In the genomic region with DNA sequence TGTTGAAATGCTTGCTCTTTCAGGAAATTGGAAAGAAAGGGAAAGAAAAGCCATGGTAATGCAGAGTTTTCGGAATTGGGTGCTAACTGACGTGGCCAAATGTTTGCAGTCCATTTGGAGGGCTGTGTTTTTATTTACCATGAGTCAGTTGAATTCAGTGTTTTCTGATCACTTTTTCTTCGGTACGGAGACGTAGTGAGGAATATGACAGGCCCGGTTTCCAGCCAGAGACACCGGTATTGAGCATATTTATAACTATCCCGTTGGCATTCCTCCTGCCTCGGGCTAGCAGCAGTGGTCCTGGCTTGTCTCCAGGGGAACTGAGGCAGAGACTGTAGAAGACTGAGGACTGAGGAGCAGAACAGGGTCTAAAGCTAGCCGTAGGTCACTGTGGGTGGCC, we compare ENCODE assay signal across 8 cellular contexts. TPM values are rescaled to one million over a fixed set of nuclear protein-coding genes. Genes with fewer than 3 reads are reported as not detected.
DNase-seq lines count a peak whose midpoint lies in the region; ATAC-seq and TF ChIP-seq lines count a peak whose summit lies in the region.

No MANE protein-coding gene starts in this region.

- H2AFZ ChIP-seq in neural progenitor cell (replicated peaks), result no peak overlapping the region

- H3K27me3 ChIP-seq in CD4-positive, alpha-beta memory T cell (ENCODE audit: insufficient read depth, low read length), result no peaks in the 10 kb centered on the region
- no peaks in the 10 kb centered on the region for H3K27me3 ChIP-seq in NT2/D1 (ENCODE audit: insufficient read depth, insufficient read length)
- H3K27me3 ChIP-seq in effector memory CD4-positive, alpha-beta T cell (replicated peaks; ENCODE audit: control insufficient read depth, insufficient read depth, low read length, poor library complexity, severe bottlenecking), result no peaks in the 10 kb centered on the region
- H3K27me3 ChIP-seq in neural progenitor cell, result peaks cover 11% of the 10 kb centered on the region

- peaks cover 16 to 33% (median 27%) of the 10 kb centered on the region in 4 donors for H3K4me1 Mint-ChIP-seq in CD4-positive, alpha-beta memory T cell
- peaks cover 14% of the 10 kb centered on the region for H3K4me1 Mint-ChIP-seq in neural progenitor cell

- peak overlapping the region; percentile 82 to 92 (median 88) for H3K4me3 Mint-ChIP-seq in CD4-positive, alpha-beta memory T cell
- H3K4me3 Mint-ChIP-seq in neural progenitor cell, result peak overlapping the region; percentile 93

- peaks cover 19% of the 10 kb centered on the region for H4K20me1 ChIP-seq in neural progenitor cell (ENCODE audit: low read depth)

- peaks cover 2% of the 10 kb centered on the region in 2 donors for H3K27me3 Mint-ChIP-seq in CD4-positive, alpha-beta memory T cell
- peaks cover 5% of the 10 kb centered on the region for H3K27me3 Mint-ChIP-seq in neural progenitor cell (ENCODE audit: insufficient read depth, low read depth)

- peak overlapping the region; percentile 46 for H3K27ac ChIP-seq in CD4-positive, alpha-beta memory T cell (ENCODE audit: low read depth, low read length)
- H3K27ac ChIP-seq in effector memory CD4-positive, alpha-beta T cell (ENCODE audit: insufficient read depth, low read length, poor library complexity, severe bottlenecking), result no peak overlapping the region
- H3K27ac ChIP-seq in neural progenitor cell, result no peak overlapping the region

- H3F3A ChIP-seq in neural progenitor cell (ENCODE audit: low read depth), result peaks cover 7% of the 10 kb centered on the region

- H3K36me3 ChIP-seq in CD4-positive, alpha-beta memory T cell (ENCODE audit: insufficient read depth, low read length), result peaks cover 27% of the 10 kb centered on the region
- peaks cover 42% of the 10 kb centered on the region for H3K36me3 ChIP-seq in NT2/D1 (ENCODE audit: insufficient read depth, insufficient read length, low read length)
- H3K36me3 ChIP-seq in effector memory CD4-positive, alpha-beta T cell (ENCODE audit: control insufficient read depth, insufficient read depth, low read length), result peaks cover 21% of the 10 kb centered on the region
- peaks cover 16% of the 10 kb centered on the region for H3K36me3 ChIP-seq in neural progenitor cell

- peak overlapping the region; percentile 26 to 66 for H3K4me3 ChIP-seq in CD4-positive, alpha-beta memory T cell (ENCODE audit: low read length in 2 of 2)
- H3K4me3 ChIP-seq in NT2/D1 (ENCODE audit: insufficient read length, low read depth) (peak overlapping the region; percentile 92), neural progenitor cell (peak overlapping the region; percentile 79)
- peak overlapping the region; percentile 66 for H3K4me3 ChIP-seq in effector memory CD4-positive, alpha-beta T cell (ENCODE audit: insufficient read depth, low read depth, low read length, poor library complexity, severe bottlenecking)

- H3K79me2 ChIP-seq in neural progenitor cell (ENCODE audit: low read depth), result peaks cover 24% of the 10 kb centered on the region

- peaks cover 0 to 2% (median 0%) of the 10 kb centered on the region in 8 donors for H3K9me3 Mint-ChIP-seq in CD4-positive, alpha-beta memory T cell
- H3K9me3 Mint-ChIP-seq in neural progenitor cell, result no peaks in the 10 kb centered on the region

- peaks cover 20 to 31% of the 10 kb centered on the region in 2 donors for H3K36me3 Mint-ChIP-seq in CD4-positive, alpha-beta memory T cell
- peaks cover 17% of the 10 kb centered on the region for H3K36me3 Mint-ChIP-seq in neural progenitor cell

- intact Hi-C loops in CD4-positive, alpha-beta memory T cell (cut with micrococcal nuclease), result loop anchor here (2.0 kb wide), 3 partner anchors 45 to 419 kb away; a partner anchor contains a TSS

- ATAC-seq in GM18868 (IDR thresholded peaks at IDR 0.05; ENCODE audit: unreplicated experiment) (no peak), HG02973 (IDR thresholded peaks at IDR 0.05; ENCODE audit: unreplicated experiment) (no peak)

- no peaks in the 10 kb centered on the region for H3K9me3 ChIP-seq in CD4-positive, alpha-beta memory T cell (ENCODE audit: control insufficient read depth in 1 of 2, low read length in 2 of 2)
- peaks cover 9% of the 10 kb centered on the region for H3K9me3 ChIP-seq in NT2/D1 (ENCODE audit: insufficient read depth, low read length)
- H3K9me3 ChIP-seq in effector memory CD4-positive, alpha-beta T cell (ENCODE audit: control insufficient read depth, low read length), result no peaks in the 10 kb centered on the region
- H3K9me3 ChIP-seq in neural progenitor cell (ENCODE audit: low read depth), result no peaks in the 10 kb centered on the region

- no peak for TF ChIP-seq CTCF in neural progenitor cell (IDR thresholded peaks at IDR 0.05)

- peak overlapping the region; percentile 89 for H3K9ac ChIP-seq in NT2/D1 (ENCODE audit: insufficient read length, low read depth)
- H3K9ac ChIP-seq in neural progenitor cell, result no peak overlapping the region

- peak overlapping the region; percentile 3 to 88 (median 64) for H3K27ac Mint-ChIP-seq in CD4-positive, alpha-beta memory T cell
- peak overlapping the region; percentile 87 for H3K27ac Mint-ChIP-seq in neural progenitor cell

- peak overlapping the region; percentile 94 for H3K4me2 ChIP-seq in neural progenitor cell

- no peak for DNase-seq in CD4-positive, alpha-beta memory T cell
- DNase-seq in NT2/D1 (ENCODE audit: low read depth, low spot score), result no peak
- DNase-seq in effector memory CD4-positive, alpha-beta T cell, result no peak
- DNase-seq in neural progenitor cell (ENCODE audit: low spot score), result peak; percentile 31
- DNase-seq in SW 1271 (lab: John Stamatoyannopoulos, UW), result no peak
- no peak for DNase-seq in stimulated activated CD4-positive, alpha-beta T cell treated with anti-CD3 and anti-CD28 coated beads, Interleukin-15, amount 100 ng/mL, for 24 hours

- H3K4me1 ChIP-seq in CD4-positive, alpha-beta memory T cell (ENCODE audit: insufficient read depth, low read length), result peaks cover 21% of the 10 kb centered on the region
- H3K4me1 ChIP-seq in NT2/D1 (ENCODE audit: insufficient read depth, insufficient read length) (no peaks in the 10 kb centered on the region), neural progenitor cell (peaks cover 11% of the 10 kb centered on the region)
- H3K4me1 ChIP-seq in effector memory CD4-positive, alpha-beta T cell (ENCODE audit: control insufficient read depth, insufficient read depth, low read length, poor library complexity, severe bottlenecking), result peaks cover 7% of the 10 kb centered on the region

- POLR2A ChIA-PET in CD4-positive, alpha-beta memory T cell (lab: Charles Lee; ENCODE audit: partially characterized antibody), result interaction anchor here (0.7 to 1.3 kb wide), 3 partner anchors 33 to 95 kb away, joined by 3 to 4 read pairs (median 3); a partner anchor contains a TSS

- CTCF ChIA-PET in CD4-positive, alpha-beta memory T cell (lab: Charles Lee; ENCODE audit: partially characterized antibody), result interaction anchor here (1.2 to 1.5 kb wide), 2 partner anchors 10 to 30 kb away, joined by 3 to 6 read pairs; no protein-coding TSS in a partner anchor

RNA-seq across cellular contexts. Expression of a gene that starts 1.0 kb away (rescaled TPM):
- total RNA-seq in CD4-positive, alpha-beta memory T cell, result 10 to 100 TPM; 86.0 to 87.9 TPM
- 10 to 100 TPM; 12.9 to 21.5 TPM for polyA plus RNA-seq in CD4-positive, alpha-beta memory T cell
- total RNA-seq in neural progenitor cell (ENCODE audit: low replicate concordance), result 53.1 and 69.6 TPM in 2 replicates

RNA-seq across cellular contexts. Expression of a gene that starts 45.7 kb away (rescaled TPM):
- total RNA-seq in CD4-positive, alpha-beta memory T cell, result 10 to 100 TPM; 85.9 to 91.2 TPM
- polyA plus RNA-seq in CD4-positive, alpha-beta memory T cell, result 10 to 100 TPM; 11.2 to 34.5 TPM
- 60.1 and 74.4 TPM in 2 replicates for total RNA-seq in neural progenitor cell (ENCODE audit: low replicate concordance)

RNA-seq across cellular contexts. Expression of a gene that starts 56.6 kb away (rescaled TPM):
- total RNA-seq in CD4-positive, alpha-beta memory T cell, result not detected
- not detected for polyA plus RNA-seq in CD4-positive, alpha-beta memory T cell
- not detected in 2 replicates for total RNA-seq in neural progenitor cell (ENCODE audit: low replicate concordance)
